Comparison of ENCODE assay signal across 28 cellular contexts in genomic region chr6:140713495-140713894, GRCh38.
"Had no signal": no experiment of that assay in that cellular context is flagged by ENCODE, and none has a peak within 500 bp of the region (broad histone marks: within the 10 kb centered on the region; RNA-seq: fewer than 3 reads in every experiment).

No MANE protein-coding gene starts in this region.

- H3K4me3 Mint-ChIP-seq: activated naive CD8-positive, alpha-beta T cell treated with anti-CD3 and anti-CD28 coated beads, Interleukin-2, amount 50 U/mL, for 24 hours; effector memory CD8-positive, alpha-beta T cell; naive thymus-derived CD4-positive, alpha-beta T cell; stimulated activated effector memory CD8-positive, alpha-beta T cell treated with anti-CD3 and anti-CD28 coated beads, Interleukin-12 subunit alpha, Interleukin-12 subunit beta, amount 100 ng/mL, for 72 hours; stimulated activated naive CD8-positive, alpha-beta T cell treated with anti-CD3 and anti-CD28 coated beads, Interleukin-15, Interleukin-2, amounts not matched to agents 100 ng/mL and 50 ng/mL, for 24 hours had no signal

- H3K36me3 ChIP-seq: gastrocnemius medialis, ovary, sigmoid colon, thoracic aorta had no signal

- FAIRE-seq: urothelium cell line had no signal

- ATAC-seq: activated naive CD8-positive, alpha-beta T cell treated with anti-CD3 and anti-CD28 coated beads, Interleukin-2, amount 50 U/mL, for 24 hours; effector memory CD8-positive, alpha-beta T cell; gastrocnemius medialis; naive thymus-derived CD4-positive, alpha-beta T cell; stimulated activated effector memory CD8-positive, alpha-beta T cell treated with anti-CD3 and anti-CD28 coated beads, Interleukin-12 subunit alpha, Interleukin-12 subunit beta, amount 100 ng/mL, for 72 hours had no signal

- H3K4me1 ChIP-seq: gastrocnemius medialis, sigmoid colon had no signal

- H3K9me3 ChIP-seq: gastrocnemius medialis, ovary had no signal

- H3K27me3 Mint-ChIP-seq: activated naive CD8-positive, alpha-beta T cell treated with anti-CD3 and anti-CD28 coated beads, Interleukin-2, amount 50 U/mL, for 24 hours; effector memory CD8-positive, alpha-beta T cell; progenitor cell of endocrine pancreas had no signal

- DNase-seq: activated CD4-positive, alpha-beta T cell treated with anti-CD3 and anti-CD28 coated beads for 4 hours; activated CD4-positive, alpha-beta T cell treated with anti-CD3 and anti-CD28 coated beads, Interleukin-2, amount 50 U/mL, for 4 hours; activated CD4-positive, CD25-positive, alpha-beta regulatory T cell; activated CD8-positive, alpha-beta memory T cell treated with anti-CD3 and anti-CD28 coated beads, Interleukin-2, amount 50 U/mL, for 4 hours; activated gamma-delta T cell; activated naive CD4-positive, alpha-beta T cell treated with anti-CD3 and anti-CD28 coated beads, Interleukin-2, amount 50 U/mL, for 16 hours; activated naive CD8-positive, alpha-beta T cell treated with anti-CD3 and anti-CD28 coated beads, Interleukin-2, amount 50 U/mL, for 24 hours; activated T-cell treated with anti-CD3 and anti-CD28 coated beads, Interleukin-2, amount 50 U/mL, for 1 hour; amygdala; caudate nucleus; cortex of kidney; effector memory CD8-positive, alpha-beta T cell; gastrocnemius medialis; glutamatergic neuron; islet precursor cell; midbrain; naive thymus-derived CD4-positive, alpha-beta T cell; ovary; retina; sigmoid colon; small intestine; stimulated activated CD4-positive, alpha-beta T cell treated with anti-CD3 and anti-CD28 coated beads, Interleukin-4, amount 100 ng/mL, for 24 hours; trophoblast cell had no signal

- H3K36me3 Mint-ChIP-seq: stimulated activated effector memory CD8-positive, alpha-beta T cell treated with anti-CD3 and anti-CD28 coated beads, Interleukin-12 subunit alpha, Interleukin-12 subunit beta, amount 100 ng/mL, for 72 hours had no signal

- H3K27ac Mint-ChIP-seq: activated naive CD8-positive, alpha-beta T cell treated with anti-CD3 and anti-CD28 coated beads, Interleukin-2, amount 50 U/mL, for 24 hours; effector memory CD8-positive, alpha-beta T cell; naive thymus-derived CD4-positive, alpha-beta T cell; progenitor cell of endocrine pancreas; stimulated activated effector memory CD8-positive, alpha-beta T cell treated with anti-CD3 and anti-CD28 coated beads, Interleukin-12 subunit alpha, Interleukin-12 subunit beta, amount 100 ng/mL, for 72 hours; stimulated activated naive CD8-positive, alpha-beta T cell treated with anti-CD3 and anti-CD28 coated beads, Interleukin-15, Interleukin-2, amounts not matched to agents 100 ng/mL and 50 ng/mL, for 24 hours had no signal

- H3K27me3 ChIP-seq: gastrocnemius medialis, ovary, sigmoid colon had no signal

- H3K4me3 ChIP-seq: gastrocnemius medialis, ovary, sigmoid colon, thoracic aorta had no signal

- H3K4me1 Mint-ChIP-seq: stimulated activated effector memory CD8-positive, alpha-beta T cell treated with anti-CD3 and anti-CD28 coated beads, Interleukin-12 subunit alpha, Interleukin-12 subunit beta, amount 100 ng/mL, for 72 hours had no signal

- H3K27ac ChIP-seq: gastrocnemius medialis, ovary, sigmoid colon, thoracic aorta had no signal
